ENCODE assay signal across 8 cellular contexts in genomic region chr14:22852940-22853767, GRCh38. TPM values are rescaled to one million over a fixed set of nuclear protein-coding genes. Genes with fewer than 3 reads are reported as not detected.
A peak's percentile ranks its signal among the peaks of the same experiment; 100 is the strongest.
DNase-seq lines count a peak whose midpoint lies in the region; ATAC-seq and TF ChIP-seq lines count a peak whose summit lies in the region.

No MANE protein-coding gene starts in this region.

- H3K4me1 Mint-ChIP-seq in activated naive CD8-positive, alpha-beta T cell treated with anti-CD3 and anti-CD28 coated beads, Interleukin-2, amount 50 U/mL, for 24 hours: peaks cover 23% of the 10 kb centered on the region

- H3K27ac Mint-ChIP-seq in activated naive CD8-positive, alpha-beta T cell treated with anti-CD3 and anti-CD28 coated beads, Interleukin-2, amount 50 U/mL, for 24 hours: peak overlapping the region; percentile 65

- peak overlapping the region in 11 of 12 donors; percentile 13 to 69 (median 54) for H3K4me3 ChIP-seq in heart left ventricle
- H3K4me3 ChIP-seq in tibial nerve: peak overlapping the region; percentile 17 to 56 (median 34)

- peak overlapping the region; percentile 76 for H3K4me3 Mint-ChIP-seq in activated naive CD8-positive, alpha-beta T cell treated with anti-CD3 and anti-CD28 coated beads, Interleukin-2, amount 50 U/mL, for 24 hours

- H3K36me3 Mint-ChIP-seq in activated naive CD8-positive, alpha-beta T cell treated with anti-CD3 and anti-CD28 coated beads, Interleukin-2, amount 50 U/mL, for 24 hours (ENCODE audit: low read depth): no peaks in the 10 kb centered on the region

- H3K9me3 Mint-ChIP-seq in activated naive CD8-positive, alpha-beta T cell treated with anti-CD3 and anti-CD28 coated beads, Interleukin-2, amount 50 U/mL, for 24 hours: no peaks in the 10 kb centered on the region

- H3K27me3 ChIP-seq in heart left ventricle: no peaks in the 10 kb centered on the region
- no peaks in the 10 kb centered on the region for H3K27me3 ChIP-seq in tibial nerve

- peak in 1 of 2 donors; percentile 46 for TF ChIP-seq EP300 in tibial nerve (IDR thresholded peaks at IDR 0.05)

- H3K36me3 ChIP-seq in heart left ventricle: no peaks in the 10 kb centered on the region
- no peaks in the 10 kb centered on the region for H3K36me3 ChIP-seq in tibial nerve

- H3K27ac ChIP-seq in heart left ventricle (peak overlapping the region in 7 of 12 donors; percentile 27 to 68 (median 40)), tibial nerve (peak overlapping the region; percentile 31 to 98 (median 84))

- peak; percentile 82 for DNase-seq in DMS79 treated with DMSO at 0.1 percent for 48 hours (lab: John Stamatoyannopoulos, UW)
- DNase-seq in H4 (ENCODE audit: low spot score): peak; percentile 79
- peak; percentile 64 for DNase-seq in NCI-H1048 (lab: John Stamatoyannopoulos, UW)
- peak; percentile 82 for DNase-seq in T follicular helper cell (ENCODE audit: low read depth)
- DNase-seq in activated naive CD8-positive, alpha-beta T cell treated with anti-CD3 and anti-CD28 coated beads, Interleukin-2, amount 50 U/mL, for 24 hours: peak; percentile 96
- DNase-seq in heart left ventricle: peak; percentile 84 to 95 (median 87)
- peak; percentile 73 to 98 (median 88) for DNase-seq in posterior cingulate gyrus
- DNase-seq in tibial nerve (ENCODE audit: low spot score in 2 of 2): peak; percentile 93 to 99

- TF ChIP-seq CTCF in heart left ventricle (IDR thresholded peaks at IDR 0.05) (peak; percentile 74 to 97 (median 90)), tibial nerve (IDR thresholded peaks at IDR 0.05) (peak; percentile 89 to 99 (median 95))

- peaks cover 26% of the 10 kb centered on the region for H3K27me3 Mint-ChIP-seq in activated naive CD8-positive, alpha-beta T cell treated with anti-CD3 and anti-CD28 coated beads, Interleukin-2, amount 50 U/mL, for 24 hours

- WGBS in heart left ventricle, 4 donors: 1 to 3% (median 2%) methylated on average over 18 to 20 of the region's 20 CpGs
- 1 to 2% methylated on average over 16 to 19 of the region's 20 CpGs for WGBS in tibial nerve, 2 donors

- ATAC-seq in activated naive CD8-positive, alpha-beta T cell treated with anti-CD3 and anti-CD28 coated beads, Interleukin-2, amount 50 U/mL, for 24 hours: peak; percentile 85
- peak; percentile 51 to 70 (median 66) for ATAC-seq in heart left ventricle

- intact Hi-C loops in heart left ventricle (cut with DNase I) (loop anchor here (1.0 to 10.0 kb wide), 18 partner anchors 16 to 468 kb away; partner anchors contain the start of gene MMP14 (in 3 of the 10)), posterior cingulate gyrus (cut with DNase I) (loop anchor here (1.0 to 10.0 kb wide), 4 partner anchors 30 to 296 kb away; no protein-coding TSS in a partner anchor)

- H3K9me3 ChIP-seq in heart left ventricle (peaks cover 0 to 6% (median 0%) of the 10 kb centered on the region in 12 donors), tibial nerve (no peaks in the 10 kb centered on the region)

- TF ChIP-seq POLR2A in heart left ventricle (IDR thresholded peaks at IDR 0.05) (no peak), tibial nerve (IDR thresholded peaks at IDR 0.05) (peak in 1 of 2 donors; percentile 17)

- H3K4me1 ChIP-seq in heart left ventricle: peaks cover 3 to 51% (median 44%) of the 10 kb centered on the region in 12 donors
- H3K4me1 ChIP-seq in tibial nerve: peaks cover 4 to 55% (median 41%) of the 10 kb centered on the region in 4 donors

RNA-seq across cellular contexts. Expression of gene MMP14, which starts 16.8 kb away (rescaled TPM):
- 268 and 298 TPM in 2 replicates for total RNA-seq in H4 (2014; rRNA removed; shearing (Covaris generic))
- 10 to 100 TPM; 14.0 to 90.6 (median 24.8) TPM for total RNA-seq in heart left ventricle
- polyA plus RNA-seq in heart left ventricle: 10 to 100 TPM; 18.9 to 25.7 TPM
- total RNA-seq in tibial nerve: 100 to 1,000 TPM; 101 to 222 (median 145) TPM

RNA-seq across cellular contexts. Expression of gene LRP10, which starts 18.4 kb away (rescaled TPM):
- 35.8 and 48.4 TPM in 2 replicates for total RNA-seq in H4 (2014; rRNA removed; shearing (Covaris generic))
- total RNA-seq in heart left ventricle (100 to 1,000 TPM in 3 of 9 donors, 10 to 100 TPM in 6; 47.9 to 128 (median 64.5) TPM), tibial nerve (100 to 1,000 TPM in 2 of 4 donors, 10 to 100 TPM in 2; 82.3 to 151 (median 97.0) TPM)
- polyA plus RNA-seq in heart left ventricle: 10 to 100 TPM; 11.0 to 99.9 TPM

RNA-seq across cellular contexts. Expression of gene MRPL52, which starts 23.5 kb away (rescaled TPM):
- total RNA-seq in H4 (2014; rRNA removed; shearing (Covaris generic)): 130 and 189 TPM in 2 replicates
- total RNA-seq in heart left ventricle (100 to 1,000 TPM in 5 of 9 donors, 10 to 100 TPM in 4; 80.4 to 185 (median 107) TPM), tibial nerve (10 to 100 TPM; 26.7 to 44.0 (median 30.2) TPM)
- polyA plus RNA-seq in heart left ventricle: 100 to 1,000 TPM in 1 of 2 donors, 10 to 100 TPM in 1; 83.4 to 177 TPM

RNA-seq across cellular contexts. Expression of gene REM2, which starts 29.9 kb away (rescaled TPM):
- total RNA-seq in H4 (2014; rRNA removed; shearing (Covaris generic)): 0.27 TPM in 1 of 2 replicates, not detected in the other
- total RNA-seq in heart left ventricle (under 1 TPM in 1 of 9 donors, not detected in 8; 0.21 TPM), tibial nerve (under 1 TPM in 2 of 4 donors, not detected in 2; 0.42 to 0.44 TPM)
- polyA plus RNA-seq in heart left ventricle: under 1 TPM in 1 of 2 donors, not detected in 1; 0.06 TPM

RNA-seq across cellular contexts. Expression of gene SLC7A7, which starts 37.9 kb away (rescaled TPM):
- total RNA-seq in H4 (2014; rRNA removed; shearing (Covaris generic)): 13.6 and 13.9 TPM in 2 replicates
- total RNA-seq in heart left ventricle (10 to 100 TPM in 2 of 9 donors, 1 to 10 TPM in 7; 1.8 to 28.0 (median 3.8) TPM), tibial nerve (10 to 100 TPM in 3 of 4 donors, 1 to 10 TPM in 1; 8.4 to 39.8 (median 19.0) TPM)
- polyA plus RNA-seq in heart left ventricle: 1 to 10 TPM; 1.3 to 4.0 TPM

Comparison
In these comparisons a context has a peak if more than half of its experiments do, and no peak if none do; other contexts are left out.
1. Peak in every context shown above with its lines: DNase-seq, ATAC-seq, H3K4me3 ChIP-seq and H3K27ac ChIP-seq.